ENCODE assay signal across 1 cellular context in genomic region chr16:88784074-88784855, GRCh38.
TF ChIP-seq lines count a peak whose summit lies in the region.

No MANE protein-coding gene starts in this region.

TF ChIP-seq in GM23338, 12 proteins besides CTCF, POLR2A, EP300 and RAD21 (continued from another document):
- TF ChIP-seq ZNF331 (CRISPR knock-in tag; IDR thresholded peaks at IDR 0.05; ENCODE audit: low read depth) (no peak), POLR2AphosphoS5 (IDR thresholded peaks at IDR 0.05; ENCODE audit: low read depth) (no peak), ZNF114 (CRISPR knock-in tag; IDR thresholded peaks at IDR 0.05) (no peak), EZH2 (IDR thresholded peaks at IDR 0.05; ENCODE audit: low read depth, unreplicated experiment) (no peak)
